In the genomic region with DNA sequence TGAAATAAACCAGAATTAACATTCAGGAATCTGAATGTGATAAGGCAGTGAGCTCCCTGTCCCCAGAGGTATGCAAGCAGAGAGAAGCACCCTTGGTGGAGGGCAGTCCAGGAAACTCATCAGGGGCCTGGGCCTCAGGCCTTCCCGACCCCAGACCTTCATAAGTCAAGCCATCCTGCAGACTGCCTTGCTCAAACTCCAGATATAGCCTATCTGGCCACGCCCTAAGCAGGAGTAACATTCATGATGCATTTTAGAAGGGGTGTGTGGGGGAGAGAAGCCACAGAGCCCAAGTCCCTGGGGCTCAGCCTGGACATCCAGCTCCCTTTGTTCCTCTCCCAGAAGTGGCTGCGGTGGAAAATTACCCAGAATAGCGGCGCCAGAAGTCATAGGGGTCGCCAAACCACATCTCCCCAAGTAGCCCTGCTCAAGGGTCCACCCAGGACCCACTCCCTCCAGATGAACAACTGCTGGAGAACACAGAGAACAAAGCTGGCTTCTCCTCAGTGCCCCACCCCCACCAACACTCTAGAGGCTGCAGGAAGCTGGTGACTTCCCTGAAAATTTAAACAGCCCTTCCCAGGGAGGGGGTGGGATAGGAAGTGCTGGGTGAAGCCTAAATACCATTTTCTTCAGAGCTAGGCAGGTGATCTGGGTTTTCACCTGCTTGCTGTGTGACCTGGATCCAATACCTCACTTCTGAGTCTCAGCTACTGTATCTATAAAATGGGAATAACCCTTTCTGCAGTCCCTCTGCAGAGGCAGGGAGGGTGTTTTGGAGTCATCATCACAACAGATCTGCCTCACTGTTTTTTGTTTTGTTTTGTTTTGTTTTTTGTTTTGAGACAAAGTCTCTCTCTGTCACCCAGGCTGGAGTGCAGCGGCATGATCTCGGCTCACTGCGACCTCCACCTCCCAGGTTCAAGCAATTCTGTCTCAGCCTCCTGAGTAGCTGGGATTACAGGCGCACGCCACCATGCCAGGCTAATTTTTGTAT, we compare ENCODE assay signal across 8 cellular contexts. TPM values are rescaled to one million over a fixed set of nuclear protein-coding genes. Genes with fewer than 3 reads are reported as not detected.
DNase-seq lines count a peak whose midpoint lies in the region; ATAC-seq, FAIRE-seq and TF ChIP-seq lines count a peak whose summit lies in the region.

No MANE protein-coding gene starts in this region.

- in situ Hi-C loops in transverse colon (cut with MboI; ENCODE audit: low pct_ligation_motif_present in 1 of 4, low pct_unique_long_range_greater_than_20kb in 1 of 4, low sequenced_read_pairs in 3 of 4): no loop called here

- H3K4me1 ChIP-seq in liver (ENCODE audit: control insufficient read depth in 4 of 4, insufficient read depth in 4 of 4, low read length in 3 of 4) (peaks cover 30 to 69% (median 46%) of the 10 kb centered on the region in 4 donors), transverse colon (peaks cover 31 to 67% (median 63%) of the 10 kb centered on the region in 4 donors)

- peak overlapping the region; percentile 85 to 98 for H3K9ac ChIP-seq in liver (ENCODE audit: low read depth in 1 of 2, low read length in 2 of 2)

- no peak for ATAC-seq in GM18517 (IDR thresholded peaks at IDR 0.05; ENCODE audit: unreplicated experiment)

- H3K9me3 ChIP-seq in liver (ENCODE audit: control insufficient read depth in 4 of 4, low read length in 3 of 4) (no peaks in the 10 kb centered on the region), transverse colon (no peaks in the 10 kb centered on the region)

- FAIRE-seq in bronchial epithelial cell (lab: Jason Lieb, UNC): no peak

- peak; percentile 15 for TF ChIP-seq POLR2A in transverse colon (IDR thresholded peaks at IDR 0.05)

- 67% methylated on average over 11 of the region's 11 CpGs for WGBS in liver
- WGBS in transverse colon (ENCODE audit: low coverage in 1 of 2), 2 donors: 57 to 85% methylated on average over 5 to 10 of the region's 11 CpGs

- intact Hi-C loops in transverse colon (cut with DNase I; ENCODE audit: low total_unique reads): no loop called here

- peaks cover 11% of the 10 kb centered on the region for H3K36me3 ChIP-seq in bronchial epithelial cell (ENCODE audit: control insufficient read depth, insufficient read depth, low read length)
- H3K36me3 ChIP-seq in liver (ENCODE audit: control insufficient read depth in 4 of 4, insufficient read depth in 3 of 4, low read depth in 1 of 4, low read length in 3 of 4): no peaks in the 10 kb centered on the region
- no peaks in the 10 kb centered on the region for H3K36me3 ChIP-seq in transverse colon

- peak overlapping the region; percentile 97 to 100 for H3K27ac ChIP-seq in liver (ENCODE audit: low read depth in 1 of 2, low read length in 2 of 2)
- H3K27ac ChIP-seq in transverse colon: peak overlapping the region; percentile 98 to 100 (median 99)

- TF ChIP-seq CTCF in bronchial epithelial cell (IDR thresholded peaks at IDR 0.05; ENCODE audit: insufficient read depth, low read length, severe bottlenecking) (no peak), liver (IDR thresholded peaks at IDR 0.05; ENCODE audit: low read depth, low read length, missing input control) (no peak), transverse colon (IDR thresholded peaks at IDR 0.05) (no peak)

- peak; percentile 9 for TF ChIP-seq EP300 in transverse colon (IDR thresholded peaks at IDR 0.05; ENCODE audit: low read depth)

- TF ChIP-seq RAD21 in liver (IDR thresholded peaks at IDR 0.05): peak in 1 of 2 donors; percentile 6

- H3K4me3 ChIP-seq in bronchial epithelial cell (ENCODE audit: low read depth, low read length) (no peak overlapping the region), liver (ENCODE audit: low read depth in 1 of 3, low read length in 3 of 3) (no peak overlapping the region), transverse colon (no peak overlapping the region)

- DNase-seq in SIG-M5 treated with dmso at 0.1 percent for 504 hours (lab: John Stamatoyannopoulos, UW; ENCODE audit: unreplicated experiment) (peak; percentile 66), SIG-M5 (lab: John Stamatoyannopoulos, UW) (no peak), NCI-H82 (lab: John Stamatoyannopoulos, UW) (peak; percentile 70), bronchial epithelial cell (ENCODE audit: low read depth) (peak; percentile 55), transverse colon (peak; percentile 64), T-helper 9 cell (no peak)

- no peaks in the 10 kb centered on the region for H3K27me3 ChIP-seq in bronchial epithelial cell (ENCODE audit: control insufficient read depth, insufficient read depth, low read length)
- H3K27me3 ChIP-seq in liver (ENCODE audit: control insufficient read depth in 4 of 4, insufficient read depth in 4 of 4, low read length in 3 of 4): no peaks in the 10 kb centered on the region
- H3K27me3 ChIP-seq in transverse colon: no peaks in the 10 kb centered on the region

TF ChIP-seq in liver, 16 proteins besides CTCF, POLR2A, EP300 and RAD21:
- TF ChIP-seq HNF4G (IDR thresholded peaks at IDR 0.05) (no peak), REST (IDR thresholded peaks at IDR 0.05) (no peak), FOXA2 (IDR thresholded peaks at IDR 0.05) (no peak), GABPA (IDR thresholded peaks at IDR 0.05 in 1 of 2, conservative IDR thresholded peaks at IDR 0.05 in 1 of 2) (no peak), MAX (IDR thresholded peaks at IDR 0.05) (no peak), SP1 (IDR thresholded peaks at IDR 0.05) (peak; percentile 43), FOXA1 (IDR thresholded peaks at IDR 0.05) (no peak), JUND (IDR thresholded peaks at IDR 0.05) (no peak), RXRA (IDR thresholded peaks at IDR 0.05) (peak in 1 of 2 donors; percentile 10), YY1 (IDR thresholded peaks at IDR 0.05) (peak; percentile 31)

RNA-seq across cellular contexts. Expression of gene SREBF1, which starts 1.5 kb away (rescaled TPM):
- total RNA-seq in bronchial epithelial cell: 51.6 and 65.5 TPM in 2 replicates
- 100 to 1,000 TPM in 1 of 2 donors, 10 to 100 TPM in 1; 66.8 to 133 TPM for total RNA-seq in liver
- polyA plus RNA-seq in liver: 100 to 1,000 TPM in 1 of 2 donors, 10 to 100 TPM in 1; 74.0 to 127 TPM
- total RNA-seq in transverse colon: 100 to 1,000 TPM in 3 of 4 donors, 10 to 100 TPM in 1; 45.7 to 206 (median 148) TPM

Comparison
In these comparisons a context has a peak if more than half of its experiments do, and no peak if none do; other contexts are left out.
1. DNase-seq: peak in SIG-M5 treated with dmso at 0.1 percent for 504 hours (single experiment), NCI-H82 (single experiment), bronchial epithelial cell (single experiment) and transverse colon (single experiment); none in SIG-M5 (single experiment) and T-helper 9 cell (single experiment).